Comparison of ENCODE assay signal across 27 cellular contexts in genomic region chr12:21129906-21130305, GRCh38. TPM values are rescaled to one million over a fixed set of nuclear protein-coding genes. Genes with fewer than 3 reads are reported as not detected.
DNase-seq lines count a peak whose midpoint lies in the region; ATAC-seq, FAIRE-seq and TF ChIP-seq lines count a peak whose summit lies in the region.
"Had no signal": no experiment of that assay in that cellular context is flagged by ENCODE, and none has a peak within 500 bp of the region (broad histone marks: within the 10 kb centered on the region; RNA-seq: fewer than 3 reads in every experiment).

No MANE protein-coding gene starts in this region.

- H3K27me3 ChIP-seq in liver (ENCODE audit: control insufficient read depth in 4 of 4, insufficient read depth in 4 of 4, low read length in 3 of 4) (no peaks in the 10 kb centered on the region), HepG2 (ENCODE audit: control insufficient read depth in 1 of 2, insufficient read depth in 2 of 2, low read length in 2 of 2) (no peaks in the 10 kb centered on the region)
- H3K27me3 ChIP-seq: BLaER1 had no signal

- no peak for ATAC-seq in HepG2
- peak; percentile 87 for ATAC-seq in omental fat pad (ENCODE audit: low FRiP score)

- H4K20me1 ChIP-seq in HepG2 (ENCODE audit: insufficient read depth, low read length): no peaks in the 10 kb centered on the region
- H4K20me1 ChIP-seq: BLaER1 had no signal

- H3K4me1 ChIP-seq in liver (ENCODE audit: control insufficient read depth in 4 of 4, insufficient read depth in 4 of 4, low read length in 3 of 4) (peaks cover 0 to 11% (median 4%) of the 10 kb centered on the region in 4 donors), HepG2 (ENCODE audit: insufficient read depth, low read length) (no peaks in the 10 kb centered on the region)
- H3K4me1 ChIP-seq: BLaER1 had no signal

- CTCF ChIA-PET in HepG2 (lab: Yijun Ruan, JAX; ENCODE audit: low intra/inter-chr PET ratio, low total read pairs): no interaction called here

- no TSS peak for BruUV-seq in HepG2 (replicated peaks; lab: Mats Ljungman, UMichigan)

- no peak for TF ChIP-seq EP300 in HepG2 (IDR thresholded peaks at IDR 0.05; ENCODE audit: low read depth in 2 of 2, low read length in 2 of 2)
- no peak for TF ChIP-seq EP300 in HepG2 (CRISPR knock-in tag; IDR thresholded peaks at IDR 0.05; ENCODE audit: borderline replicate concordance)

- H3K4me2 ChIP-seq in HepG2 (ENCODE audit: low read depth, low read length): no peak overlapping the region
- H3K4me2 ChIP-seq: BLaER1 had no signal

- no peaks in the 10 kb centered on the region for H3K79me2 ChIP-seq in HepG2 (ENCODE audit: insufficient read depth, low read length)

- intact Hi-C loops in HepG2 (cut with micrococcal nuclease; ENCODE audit: unreplicated experiment): no loop called here

- no peak overlapping the region for H2AFZ ChIP-seq in HepG2 (ENCODE audit: low read length)
- H2AFZ ChIP-seq: GM23248 had no signal

- H3K36me3 ChIP-seq in liver (ENCODE audit: control insufficient read depth in 4 of 4, insufficient read depth in 3 of 4, low read depth in 1 of 4, low read length in 3 of 4) (no peaks in the 10 kb centered on the region), HepG2 (replicated peaks in 1 of 2; ENCODE audit: control insufficient read depth in 1 of 2, insufficient read depth in 2 of 2, low read length in 2 of 2) (no peaks in the 10 kb centered on the region)
- H3K36me3 ChIP-seq: BLaER1 had no signal

- H3K4me3 ChIP-seq in liver (ENCODE audit: low read depth in 1 of 3, low read length in 3 of 3) (no peak overlapping the region), HepG2 (replicated peaks in 1 of 3; ENCODE audit: insufficient read depth in 1 of 3, low read depth in 2 of 3, low read length in 3 of 3) (no peak overlapping the region), choroid plexus epithelial cell (ENCODE audit: low read depth, low read length) (no peak overlapping the region)
- H3K4me3 ChIP-seq: BLaER1, GM23248 had no signal

- 21% methylated on average over 1 of the region's 1 CpG for WGBS in liver
- WGBS in HepG2 (ENCODE audit: low lambda C conversion rate): 0% methylated on average over 1 of the region's 1 CpG

- H3K9ac ChIP-seq in liver (ENCODE audit: low read depth in 1 of 2, low read length in 2 of 2): no peak overlapping the region
- H3K9ac ChIP-seq in HepG2 (ENCODE audit: insufficient read depth, low read depth, low read length): no peak overlapping the region
- H3K9ac ChIP-seq: BLaER1, GM23248 had no signal

- DNase-seq in HepG2 (ENCODE audit: low spot score) (no peak), choroid plexus epithelial cell (ENCODE audit: low read depth) (peak; percentile 7), omental fat pad (ENCODE audit: low spot score) (no peak), NCI-H1930 (lab: John Stamatoyannopoulos, UW) (no peak), NCI-H1092 treated with DMSO at 0.1 percent for 48 hours (lab: John Stamatoyannopoulos, UW) (no peak)
- no peak for DNase-seq in stimulated activated naive CD4-positive, alpha-beta T cell treated with Interleukin-2 at 50 U/mL for 16 hours (lab: John Stamatoyannopoulos, UW)
- DNase-seq: CD4-positive, CD25-positive, alpha-beta regulatory T cell; DMS153; DND-41; GM23248; H7; KBM-7; NCI-H1694; NCI-H2081; NCI-H226; NCI-H510A; NCI-H69; RPMI8226; SHP77 had no signal

- no peak for FAIRE-seq in HepG2 (lab: Jason Lieb, UNC)
- FAIRE-seq: GM12892, HTR-8/SVneo had no signal

- in situ Hi-C loops in HepG2 (cut with HindIII; ENCODE audit: extremely low pct_ligation_motif_present, low pct_unique_long_range_greater_than_20kb): no loop called here

- no peaks in the 10 kb centered on the region for H3K9me3 ChIP-seq in liver (ENCODE audit: control insufficient read depth in 4 of 4, low read length in 3 of 4)
- H3K9me3 ChIP-seq in HepG2 (ENCODE audit: low read length): peaks cover 45% of the 10 kb centered on the region
- H3K9me3 ChIP-seq: BLaER1 had no signal

- POLR2A ChIA-PET in HepG2 (lab: Yijun Ruan, JAX): no interaction called here

- TF ChIP-seq POLR2A in HepG2 (IDR thresholded peaks at IDR 0.05; ENCODE audit: insufficient read depth in 1 of 2, low read depth in 2 of 2, low read length in 2 of 2): no peak

- TF ChIP-seq RAD21 in liver (IDR thresholded peaks at IDR 0.05) (no peak), HepG2 (CRISPR knock-in tag; IDR thresholded peaks at IDR 0.05) (no peak)

- TF ChIP-seq CTCF in liver (IDR thresholded peaks at IDR 0.05; ENCODE audit: low read depth, low read length, missing input control) (no peak), HepG2 (CRISPR knock-in tag; IDR thresholded peaks at IDR 0.05) (no peak), choroid plexus epithelial cell (conservative IDR thresholded peaks at IDR 0.05; ENCODE audit: low read depth, low read length) (no peak), omental fat pad (IDR thresholded peaks at IDR 0.05) (no peak)

- H3K27ac ChIP-seq in liver (ENCODE audit: low read depth in 1 of 2, low read length in 2 of 2): peak overlapping the region; percentile 52 to 57
- no peak overlapping the region for H3K27ac ChIP-seq in HepG2 (ENCODE audit: extremely low read length, insufficient read depth, low read length)
- H3K27ac ChIP-seq: BLaER1, GM23248 had no signal

TF ChIP-seq in liver, 16 proteins besides CTCF, POLR2A, EP300 and RAD21 (continues in another document):
- TF ChIP-seq ATF3 (IDR thresholded peaks at IDR 0.05): no peak
- TF ChIP-seq JUND (IDR thresholded peaks at IDR 0.05): no peak
- TF ChIP-seq FOXA1 (IDR thresholded peaks at IDR 0.05): no peak
- TF ChIP-seq FOXA2 (IDR thresholded peaks at IDR 0.05): no peak
- no peak for TF ChIP-seq YY1 (IDR thresholded peaks at IDR 0.05)
- TF ChIP-seq NR2F2 (IDR thresholded peaks at IDR 0.05): no peak

TF ChIP-seq in HepG2, 621 proteins besides CTCF, POLR2A, EP300 and RAD21 (continues in another document):
- TF ChIP-seq PITX1 (CRISPR knock-in tag; IDR thresholded peaks at IDR 0.05) (no peak), KAT2B (IDR thresholded peaks at IDR 0.05; ENCODE audit: borderline replicate concordance, low read depth, low read length) (no peak), NFE2L2 (IDR thresholded peaks at IDR 0.05; ENCODE audit: low read length) (no peak), RFXANK (CRISPR knock-in tag; IDR thresholded peaks at IDR 0.05) (no peak), ZNF609 (CRISPR knock-in tag; IDR thresholded peaks at IDR 0.05; ENCODE audit: borderline replicate concordance) (no peak)

RNA-seq across cellular contexts. Expression of gene SLCO1B1, which starts 1.1 kb away (rescaled TPM):
- total RNA-seq in liver: 100 to 1,000 TPM; 170 to 218 TPM
- 100 to 1,000 TPM; 118 to 120 TPM for polyA plus RNA-seq in liver
- not detected in 2 replicates for total RNA-seq in HepG2 (2016; rRNA removed; fragmentation: Illumina TruSeq; extraction: Trizol)
- total RNA-seq in HepG2 (2016; cell fraction: cytosol; rRNA removed; fragmentation: Illumina TruSeq; extraction: Trizol; ENCODE audit: low read depth): not detected in 2 replicates
- not detected in 2 replicates for total RNA-seq in HepG2 (2016; cell fraction: insoluble cytoplasmic fraction; rRNA removed; fragmentation: Illumina TruSeq; extraction: Trizol)
- total RNA-seq in HepG2 (2016; cell fraction: membrane; rRNA removed; fragmentation: Illumina TruSeq; extraction: Trizol): not detected in 2 replicates
- not detected in 2 replicates for total RNA-seq in HepG2 (2016; cell fraction: nucleus; rRNA removed; fragmentation: Illumina TruSeq; extraction: Trizol)
- not detected in 2 replicates for polyA plus RNA-seq in HepG2 (2011; rRNA removed)
- polyA plus RNA-seq in HepG2 (2011; cell fraction: cytosol; rRNA removed): not detected in 2 replicates
- polyA plus RNA-seq in HepG2 (2011; cell fraction: nucleus; rRNA removed): not detected in 2 replicates
- not detected in 2 replicates for polyA plus RNA-seq in HepG2 (2012)
- polyA plus RNA-seq in HepG2 (2016; cell fraction: cytosol; fragmentation: Illumina TruSeq; extraction: Trizol; ENCODE audit: low read depth): not detected in 2 replicates
- not detected in 2 replicates for polyA plus RNA-seq in HepG2 (2016; cell fraction: insoluble cytoplasmic fraction; fragmentation: Illumina TruSeq; extraction: Trizol; ENCODE audit: low read depth)
- polyA plus RNA-seq in HepG2 (2016; cell fraction: membrane; fragmentation: Illumina TruSeq; extraction: Trizol; ENCODE audit: low read depth): not detected in 2 replicates
- not detected in 2 replicates for polyA plus RNA-seq in HepG2 (2016; cell fraction: nucleus; fragmentation: Illumina TruSeq; extraction: Trizol; ENCODE audit: insufficient read depth, low read depth)
- polyA minus RNA-seq in HepG2 (2011; rRNA and poly(A)+ RNA removed; ENCODE audit: low replicate concordance): 0.09 TPM in 1 of 2 replicates, not detected in the other
- polyA minus RNA-seq in HepG2 (2011; cell fraction: cytosol; rRNA and poly(A)+ RNA removed): not detected in 2 replicates
- polyA minus RNA-seq in HepG2 (2011; cell fraction: nucleus; rRNA and poly(A)+ RNA removed): 0.25 TPM in 1 of 2 replicates, not detected in the other
- not detected for total RNA-seq in omental fat pad
- total RNA-seq: CD4-positive, CD25-positive, alpha-beta regulatory T cell; GM23248; H7; LHCN-M2; MCF 10A; SK-MEL-5 had no signal
- polyA plus RNA-seq: AG04450; CD4-positive, CD25-positive, alpha-beta regulatory T cell; GM23248 had no signal

Comparison
In these comparisons a context has a peak if more than half of its experiments do, and no peak if none do; other contexts are left out.
1. RNA of gene SLCO1B1, which starts 1.1 kb away (total RNA-seq): 170 to 218 TPM in liver; not detected in HepG2 and not detected in omental fat pad; every median in the first group is over 100 times any median in the second.